In genomic region chr6:106805771-106806170, GRCh38 we compare ENCODE assay signal across 28 cellular contexts.
"Had no signal": no experiment of that assay in that cellular context is flagged by ENCODE, and none has a peak within 500 bp of the region (broad histone marks: within the 10 kb centered on the region; RNA-seq: fewer than 3 reads in every experiment).

No MANE protein-coding gene starts in this region.

- FAIRE-seq: colon, endometrium, endothelial cell of umbilical vein, frontal cortex had no signal

- DNase-seq: colonic mucosa; cortex of kidney; dermis blood vessel endothelial cell; dorsolateral prefrontal cortex; effector CD4-positive, alpha-beta T cell; effector CD8-positive, alpha-beta T cell; effector memory CD4-positive, alpha-beta T cell; effector memory CD8-positive, alpha-beta T cell; endodermal cell; erythroblast; esophagus squamous epithelium; foreskin fibroblast; foreskin keratinocyte; foreskin melanocyte; gastrocnemius medialis; glutamatergic neuron; head of caudate nucleus; heart left ventricle; heart right ventricle had no signal

- ATAC-seq: effector memory CD8-positive, alpha-beta T cell; esophagus mucosa; foreskin keratinocyte; gastrocnemius medialis; gastroesophageal sphincter; heart left ventricle; heart right ventricle had no signal

- H3K4me1 ChIP-seq: colonic mucosa, esophagus muscularis mucosa, foreskin keratinocyte, gastrocnemius medialis, gastroesophageal sphincter, heart left ventricle, heart right ventricle had no signal

- H3K27ac ChIP-seq: colonic mucosa, coronary artery, dorsolateral prefrontal cortex, epithelial cell of prostate, esophagus muscularis mucosa, esophagus squamous epithelium, foreskin keratinocyte, gastrocnemius medialis, gastroesophageal sphincter, heart left ventricle, heart right ventricle had no signal

- H3K4me3 ChIP-seq: colonic mucosa, coronary artery, dorsolateral prefrontal cortex, esophagus muscularis mucosa, esophagus squamous epithelium, gastrocnemius medialis, gastroesophageal sphincter, heart left ventricle, heart right ventricle had no signal

- H3K36me3 ChIP-seq: colonic mucosa, esophagus muscularis mucosa, esophagus squamous epithelium, gastrocnemius medialis, gastroesophageal sphincter, heart left ventricle, heart right ventricle had no signal

- H3K27me3 ChIP-seq: colonic mucosa, esophagus muscularis mucosa, esophagus squamous epithelium, foreskin keratinocyte, gastrocnemius medialis, gastroesophageal sphincter had no signal
